In genomic region chr11:64206457-64207246, GRCh38 we compare ENCODE assay signal across 1 cellular context.
TF ChIP-seq lines count a peak whose summit lies in the region.

FERMT3 (plus strand) TSS chr11:64206721; CDS start chr11:64207365, 644 bp downstream.

TF ChIP-seq in K562, 482 proteins besides CTCF, POLR2A, EP300 and RAD21 (continued from another document and continues in another):
- TF ChIP-seq CBX1 (IDR thresholded peaks at IDR 0.05; ENCODE audit: low read depth): peak; percentile 66
- TF ChIP-seq NR1H2 (CRISPR knock-in tag; IDR thresholded peaks at IDR 0.05): no peak
- 0 out of 2 replicates have a peak, but pooled peaks have one; percentile 54 for TF ChIP-seq ZNF76 (CRISPR knock-in tag; IDR thresholded peaks at IDR 0.05; ENCODE audit: borderline replicate concordance)
- no peak for TF ChIP-seq SIX5 (IDR thresholded peaks at IDR 0.05; ENCODE audit: borderline replicate concordance in 1 of 2, insufficient read depth in 1 of 2, low read depth in 1 of 2, low read length in 2 of 2)
- TF ChIP-seq, protein P1, sequence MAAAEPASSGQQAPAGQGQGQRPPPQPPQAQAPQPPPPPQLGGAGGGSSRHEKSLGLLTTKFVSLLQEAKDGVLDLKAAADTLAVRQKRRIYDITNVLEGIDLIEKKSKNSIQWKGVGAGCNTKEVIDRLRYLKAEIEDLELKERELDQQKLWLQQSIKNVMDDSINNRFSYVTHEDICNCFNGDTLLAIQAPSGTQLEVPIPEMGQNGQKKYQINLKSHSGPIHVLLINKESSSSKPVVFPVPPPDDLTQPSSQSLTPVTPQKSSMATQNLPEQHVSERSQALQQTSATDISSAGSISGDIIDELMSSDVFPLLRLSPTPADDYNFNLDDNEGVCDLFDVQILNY (CRISPR knock-in tag; IDR thresholded peaks at IDR 0.05): 0 out of 2 replicates have a peak, but pooled peaks have one; percentile 47
- TF ChIP-seq NR2F6 (CRISPR knock-in tag; IDR thresholded peaks at IDR 0.05): no peak
- TF ChIP-seq, protein P2, sequence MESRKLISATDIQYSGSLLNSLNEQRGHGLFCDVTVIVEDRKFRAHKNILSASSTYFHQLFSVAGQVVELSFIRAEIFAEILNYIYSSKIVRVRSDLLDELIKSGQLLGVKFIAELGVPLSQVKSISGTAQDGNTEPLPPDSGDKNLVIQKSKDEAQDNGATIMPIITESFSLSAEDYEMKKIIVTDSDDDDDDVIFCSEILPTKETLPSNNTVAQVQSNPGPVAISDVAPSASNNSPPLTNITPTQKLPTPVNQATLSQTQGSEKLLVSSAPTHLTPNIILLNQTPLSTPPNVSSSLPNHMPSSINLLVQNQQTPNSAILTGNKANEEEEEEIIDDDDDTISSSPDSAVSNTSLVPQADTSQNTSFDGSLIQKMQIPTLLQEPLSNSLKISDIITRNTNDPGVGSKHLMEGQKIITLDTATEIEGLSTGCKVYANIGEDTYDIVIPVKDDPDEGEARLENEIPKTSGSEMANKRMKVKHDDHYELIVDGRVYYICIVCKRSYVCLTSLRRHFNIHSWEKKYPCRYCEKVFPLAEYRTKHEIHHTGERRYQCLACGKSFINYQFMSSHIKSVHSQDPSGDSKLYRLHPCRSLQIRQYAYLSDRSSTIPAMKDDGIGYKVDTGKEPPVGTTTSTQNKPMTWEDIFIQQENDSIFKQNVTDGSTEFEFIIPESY (CRISPR knock-in tag; IDR thresholded peaks at IDR 0.05): no peak
- no peak for TF ChIP-seq HLTF (IDR thresholded peaks at IDR 0.05)
- TF ChIP-seq GTF2A2 (tag; IDR thresholded peaks at IDR 0.05): no peak
- no peak; the same call in 1 of the 2 replicates for TF ChIP-seq ZFX (CRISPR knock-in tag; IDR thresholded peaks at IDR 0.05)
- no peak; a peak in 1 of 4 replicates for TF ChIP-seq CSDE1 (IDR thresholded peaks at IDR 0.05)
- no peak for TF ChIP-seq SMAD3 (CRISPR knock-in tag; conservative IDR thresholded peaks at IDR 0.05)
- no peak for TF ChIP-seq PHF20 (IDR thresholded peaks at IDR 0.05; ENCODE audit: partially characterized antibody)
- TF ChIP-seq RHOXF2B (CRISPR knock-in tag; conservative IDR thresholded peaks at IDR 0.05): no peak
- no peak for TF ChIP-seq ZNF584 (CRISPR knock-in tag; IDR thresholded peaks at IDR 0.05; ENCODE audit: low read depth)
- no peak for TF ChIP-seq ARHGAP35 (IDR thresholded peaks at IDR 0.05; ENCODE audit: partially characterized antibody)
- no peak for TF ChIP-seq ZEB2 (IDR thresholded peaks at IDR 0.05)
- TF ChIP-seq ZKSCAN1 (IDR thresholded peaks at IDR 0.05; ENCODE audit: low read depth, low read length): no peak
- TF ChIP-seq, protein P3, sequence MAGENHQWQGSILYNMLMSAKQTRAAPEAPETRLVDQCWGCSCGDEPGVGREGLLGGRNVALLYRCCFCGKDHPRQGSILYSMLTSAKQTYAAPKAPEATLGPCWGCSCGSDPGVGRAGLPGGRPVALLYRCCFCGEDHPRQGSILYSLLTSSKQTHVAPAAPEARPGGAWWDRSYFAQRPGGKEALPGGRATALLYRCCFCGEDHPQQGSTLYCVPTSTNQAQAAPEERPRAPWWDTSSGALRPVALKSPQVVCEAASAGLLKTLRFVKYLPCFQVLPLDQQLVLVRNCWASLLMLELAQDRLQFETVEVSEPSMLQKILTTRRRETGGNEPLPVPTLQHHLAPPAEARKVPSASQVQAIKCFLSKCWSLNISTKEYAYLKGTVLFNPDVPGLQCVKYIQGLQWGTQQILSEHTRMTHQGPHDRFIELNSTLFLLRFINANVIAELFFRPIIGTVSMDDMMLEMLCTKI (IDR thresholded peaks at IDR 0.05; ENCODE audit: partially characterized antibody): no peak
- peak; percentile 93 for TF ChIP-seq RBFOX2 (IDR thresholded peaks at IDR 0.05; ENCODE audit: low read depth, low read length)
- no peak for TF ChIP-seq ADNP (tag; IDR thresholded peaks at IDR 0.05)
- no peak for TF ChIP-seq ZNF12 (CRISPR knock-in tag; IDR thresholded peaks at IDR 0.05)
- TF ChIP-seq, protein P4, sequence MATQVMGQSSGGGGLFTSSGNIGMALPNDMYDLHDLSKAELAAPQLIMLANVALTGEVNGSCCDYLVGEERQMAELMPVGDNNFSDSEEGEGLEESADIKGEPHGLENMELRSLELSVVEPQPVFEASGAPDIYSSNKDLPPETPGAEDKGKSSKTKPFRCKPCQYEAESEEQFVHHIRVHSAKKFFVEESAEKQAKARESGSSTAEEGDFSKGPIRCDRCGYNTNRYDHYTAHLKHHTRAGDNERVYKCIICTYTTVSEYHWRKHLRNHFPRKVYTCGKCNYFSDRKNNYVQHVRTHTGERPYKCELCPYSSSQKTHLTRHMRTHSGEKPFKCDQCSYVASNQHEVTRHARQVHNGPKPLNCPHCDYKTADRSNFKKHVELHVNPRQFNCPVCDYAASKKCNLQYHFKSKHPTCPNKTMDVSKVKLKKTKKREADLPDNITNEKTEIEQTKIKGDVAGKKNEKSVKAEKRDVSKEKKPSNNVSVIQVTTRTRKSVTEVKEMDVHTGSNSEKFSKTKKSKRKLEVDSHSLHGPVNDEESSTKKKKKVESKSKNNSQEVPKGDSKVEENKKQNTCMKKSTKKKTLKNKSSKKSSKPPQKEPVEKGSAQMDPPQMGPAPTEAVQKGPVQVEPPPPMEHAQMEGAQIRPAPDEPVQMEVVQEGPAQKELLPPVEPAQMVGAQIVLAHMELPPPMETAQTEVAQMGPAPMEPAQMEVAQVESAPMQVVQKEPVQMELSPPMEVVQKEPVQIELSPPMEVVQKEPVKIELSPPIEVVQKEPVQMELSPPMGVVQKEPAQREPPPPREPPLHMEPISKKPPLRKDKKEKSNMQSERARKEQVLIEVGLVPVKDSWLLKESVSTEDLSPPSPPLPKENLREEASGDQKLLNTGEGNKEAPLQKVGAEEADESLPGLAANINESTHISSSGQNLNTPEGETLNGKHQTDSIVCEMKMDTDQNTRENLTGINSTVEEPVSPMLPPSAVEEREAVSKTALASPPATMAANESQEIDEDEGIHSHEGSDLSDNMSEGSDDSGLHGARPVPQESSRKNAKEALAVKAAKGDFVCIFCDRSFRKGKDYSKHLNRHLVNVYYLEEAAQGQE (CRISPR knock-in tag; IDR thresholded peaks at IDR 0.05; ENCODE audit: low read depth): no peak; the same call in 1 of the 2 replicates
- TF ChIP-seq JUN (IDR thresholded peaks at IDR 0.05; ENCODE audit: borderline replicate concordance, low read depth, low read length): no peak
- TF ChIP-seq JUN (CRISPR knock-in tag; IDR thresholded peaks at IDR 0.05; ENCODE audit: borderline replicate concordance): peak; percentile 94
- TF ChIP-seq YY1 (IDR thresholded peaks at IDR 0.05; ENCODE audit: borderline replicate concordance in 1 of 3, control insufficient read depth in 1 of 3, extremely low read depth in 1 of 3, insufficient read depth in 3 of 3, insufficient read length in 1 of 3, insufficient replicate concordance in 2 of 3, low read depth in 1 of 3, low read length in 2 of 3): no peak
- peak; percentile 93 for TF ChIP-seq FOXK1 (CRISPR knock-in tag; IDR thresholded peaks at IDR 0.05; ENCODE audit: borderline replicate concordance)
- TF ChIP-seq, protein P5, sequence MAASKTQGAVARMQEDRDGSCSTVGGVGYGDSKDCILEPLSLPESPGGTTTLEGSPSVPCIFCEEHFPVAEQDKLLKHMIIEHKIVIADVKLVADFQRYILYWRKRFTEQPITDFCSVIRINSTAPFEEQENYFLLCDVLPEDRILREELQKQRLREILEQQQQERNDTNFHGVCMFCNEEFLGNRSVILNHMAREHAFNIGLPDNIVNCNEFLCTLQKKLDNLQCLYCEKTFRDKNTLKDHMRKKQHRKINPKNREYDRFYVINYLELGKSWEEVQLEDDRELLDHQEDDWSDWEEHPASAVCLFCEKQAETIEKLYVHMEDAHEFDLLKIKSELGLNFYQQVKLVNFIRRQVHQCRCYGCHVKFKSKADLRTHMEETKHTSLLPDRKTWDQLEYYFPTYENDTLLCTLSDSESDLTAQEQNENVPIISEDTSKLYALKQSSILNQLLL (CRISPR knock-in tag; IDR thresholded peaks at IDR 0.05; ENCODE audit: borderline replicate concordance): no peak
- TF ChIP-seq TBP (optimal IDR thresholded peaks at IDR 0.05; ENCODE audit: low read depth, low read length): peak; percentile 59
- TF ChIP-seq NONO (IDR thresholded peaks at IDR 0.05; ENCODE audit: low read depth in 2 of 2, low read length in 1 of 2): 0 out of 4 replicates have a peak, but pooled peaks of 1 of the 2 experiments have one; percentile 18
- no peak for TF ChIP-seq MCM3 (IDR thresholded peaks at IDR 0.05)
- TF ChIP-seq GTF2E2 (tag; IDR thresholded peaks at IDR 0.05): no peak
- TF ChIP-seq NR2C1 (IDR thresholded peaks at IDR 0.05): no peak
- TF ChIP-seq NR2C1 (tag; IDR thresholded peaks at IDR 0.05): peak; percentile 25; the same call in 1 of the 2 replicates
- peak; percentile 23; the same call in 1 of the 2 replicates for TF ChIP-seq MITF (IDR thresholded peaks at IDR 0.05)
- no peak for TF ChIP-seq ATF1 (CRISPR knock-in tag; IDR thresholded peaks at IDR 0.05)
- no peak for TF ChIP-seq ATF1 (tag; IDR thresholded peaks at IDR 0.05)
- TF ChIP-seq, protein P6, sequence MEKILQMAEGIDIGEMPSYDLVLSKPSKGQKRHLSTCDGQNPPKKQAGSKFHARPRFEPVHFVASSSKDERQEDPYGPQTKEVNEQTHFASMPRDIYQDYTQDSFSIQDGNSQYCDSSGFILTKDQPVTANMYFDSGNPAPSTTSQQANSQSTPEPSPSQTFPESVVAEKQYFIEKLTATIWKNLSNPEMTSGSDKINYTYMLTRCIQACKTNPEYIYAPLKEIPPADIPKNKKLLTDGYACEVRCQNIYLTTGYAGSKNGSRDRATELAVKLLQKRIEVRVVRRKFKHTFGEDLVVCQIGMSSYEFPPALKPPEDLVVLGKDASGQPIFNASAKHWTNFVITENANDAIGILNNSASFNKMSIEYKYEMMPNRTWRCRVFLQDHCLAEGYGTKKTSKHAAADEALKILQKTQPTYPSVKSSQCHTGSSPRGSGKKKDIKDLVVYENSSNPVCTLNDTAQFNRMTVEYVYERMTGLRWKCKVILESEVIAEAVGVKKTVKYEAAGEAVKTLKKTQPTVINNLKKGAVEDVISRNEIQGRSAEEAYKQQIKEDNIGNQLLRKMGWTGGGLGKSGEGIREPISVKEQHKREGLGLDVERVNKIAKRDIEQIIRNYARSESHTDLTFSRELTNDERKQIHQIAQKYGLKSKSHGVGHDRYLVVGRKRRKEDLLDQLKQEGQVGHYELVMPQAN (IDR thresholded peaks at IDR 0.05; ENCODE audit: borderline replicate concordance): no peak
- no peak; the same call in 1 of the 2 replicates for TF ChIP-seq ARID1B (IDR thresholded peaks at IDR 0.05)
- TF ChIP-seq SMARCE1 (IDR thresholded peaks at IDR 0.05): no peak
- TF ChIP-seq RFX1 (IDR thresholded peaks at IDR 0.05): no peak
- no peak for TF ChIP-seq U2AF1 (optimal IDR thresholded peaks at IDR 0.05; ENCODE audit: low read depth, low read length)
- TF ChIP-seq RBM15 (IDR thresholded peaks at IDR 0.05; ENCODE audit: insufficient read depth, low read length): no peak
- no peak for TF ChIP-seq MTA1 (IDR thresholded peaks at IDR 0.05; ENCODE audit: borderline replicate concordance)
- TF ChIP-seq, protein P7, sequence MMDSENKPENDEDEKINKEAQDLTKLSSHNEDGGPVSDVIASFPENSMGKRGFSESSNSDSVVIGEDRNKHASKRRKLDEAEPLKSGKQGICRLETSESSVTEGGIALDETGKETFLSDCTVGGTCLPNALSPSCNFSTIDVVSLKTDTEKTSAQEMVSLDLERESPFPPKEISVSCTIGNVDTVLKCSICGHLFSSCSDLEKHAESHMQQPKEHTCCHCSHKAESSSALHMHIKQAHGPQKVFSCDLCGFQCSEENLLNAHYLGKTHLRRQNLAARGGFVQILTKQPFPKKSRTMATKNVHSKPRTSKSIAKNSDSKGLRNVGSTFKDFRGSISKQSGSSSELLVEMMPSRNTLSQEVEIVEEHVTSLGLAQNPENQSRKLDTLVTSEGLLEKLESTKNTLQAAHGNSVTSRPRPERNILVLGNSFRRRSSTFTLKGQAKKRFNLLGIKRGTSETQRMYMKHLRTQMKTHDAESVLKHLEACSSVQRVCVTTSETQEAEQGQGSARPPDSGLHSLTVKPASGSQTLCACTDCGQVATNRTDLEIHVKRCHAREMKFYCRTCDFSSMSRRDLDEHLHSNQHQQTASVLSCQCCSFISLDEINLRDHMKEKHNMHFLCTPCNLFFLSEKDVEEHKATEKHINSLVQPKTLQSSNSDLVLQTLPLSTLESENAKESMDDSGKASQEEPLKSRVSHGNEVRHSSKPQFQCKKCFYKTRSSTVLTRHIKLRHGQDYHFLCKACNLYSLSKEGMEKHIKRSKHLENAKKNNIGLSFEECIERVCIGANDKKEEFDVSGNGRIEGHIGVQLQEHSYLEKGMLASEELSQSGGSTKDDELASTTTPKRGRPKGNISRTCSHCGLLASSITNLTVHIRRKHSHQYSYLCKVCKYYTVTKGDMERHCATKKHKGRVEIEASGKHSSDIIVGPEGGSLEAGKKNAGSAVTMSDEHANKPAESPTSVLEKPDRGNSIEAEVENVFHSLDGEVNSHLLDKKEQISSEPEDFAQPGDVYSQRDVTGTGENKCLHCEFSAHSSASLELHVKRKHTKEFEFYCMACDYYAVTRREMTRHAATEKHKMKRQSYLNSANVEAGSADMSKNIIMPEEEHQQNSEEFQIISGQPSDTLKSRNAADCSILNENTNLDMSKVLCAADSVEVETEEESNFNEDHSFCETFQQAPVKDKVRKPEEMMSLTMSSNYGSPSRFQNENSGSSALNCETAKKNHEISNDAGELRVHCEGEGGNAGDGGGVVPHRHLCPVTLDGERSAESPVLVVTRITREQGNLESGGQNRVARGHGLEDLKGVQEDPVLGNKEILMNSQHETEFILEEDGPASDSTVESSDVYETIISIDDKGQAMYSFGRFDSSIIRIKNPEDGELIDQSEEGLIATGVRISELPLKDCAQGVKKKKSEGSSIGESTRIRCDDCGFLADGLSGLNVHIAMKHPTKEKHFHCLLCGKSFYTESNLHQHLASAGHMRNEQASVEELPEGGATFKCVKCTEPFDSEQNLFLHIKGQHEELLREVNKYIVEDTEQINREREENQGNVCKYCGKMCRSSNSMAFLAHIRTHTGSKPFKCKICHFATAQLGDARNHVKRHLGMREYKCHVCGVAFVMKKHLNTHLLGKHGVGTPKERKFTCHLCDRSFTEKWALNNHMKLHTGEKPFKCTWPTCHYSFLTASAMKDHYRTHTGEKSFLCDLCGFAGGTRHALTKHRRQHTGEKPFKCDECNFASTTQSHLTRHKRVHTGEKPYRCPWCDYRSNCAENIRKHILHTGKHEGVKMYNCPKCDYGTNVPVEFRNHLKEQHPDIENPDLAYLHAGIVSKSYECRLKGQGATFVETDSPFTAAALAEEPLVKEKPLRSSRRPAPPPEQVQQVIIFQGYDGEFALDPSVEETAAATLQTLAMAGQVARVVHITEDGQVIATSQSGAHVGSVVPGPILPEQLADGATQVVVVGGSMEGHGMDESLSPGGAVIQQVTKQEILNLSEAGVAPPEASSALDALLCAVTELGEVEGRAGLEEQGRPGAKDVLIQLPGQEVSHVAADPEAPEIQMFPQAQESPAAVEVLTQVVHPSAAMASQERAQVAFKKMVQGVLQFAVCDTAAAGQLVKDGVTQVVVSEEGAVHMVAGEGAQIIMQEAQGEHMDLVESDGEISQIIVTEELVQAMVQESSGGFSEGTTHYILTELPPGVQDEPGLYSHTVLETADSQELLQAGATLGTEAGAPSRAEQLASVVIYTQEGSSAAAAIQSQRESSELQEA (IDR thresholded peaks at IDR 0.05; ENCODE audit: low read depth): no peak
- TF ChIP-seq EGR1 (conservative IDR thresholded peaks at IDR 0.05): no peak
